10 cellular contexts compared by ENCODE assay signal in the genomic region with DNA sequence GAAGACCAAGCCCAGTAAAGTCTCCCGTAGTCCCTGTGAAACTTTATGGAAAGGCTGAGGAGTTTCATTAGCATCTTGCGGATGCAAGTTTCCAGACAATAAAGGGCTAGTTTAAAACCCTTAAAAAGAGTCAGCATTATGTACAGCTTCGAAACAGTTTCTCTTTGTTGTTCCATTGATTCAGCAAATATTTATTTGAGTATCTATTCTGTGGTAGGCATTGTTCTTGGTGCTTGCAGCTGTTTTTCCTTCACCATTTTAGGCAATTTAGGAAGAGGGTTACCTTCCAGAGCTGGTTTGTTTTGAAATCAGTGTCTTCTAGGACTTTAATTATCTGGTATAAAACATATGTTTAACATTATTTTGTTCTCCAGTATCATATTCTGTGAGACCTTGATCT. TPM values are rescaled to one million over a fixed set of nuclear protein-coding genes. Genes with fewer than 3 reads are reported as not detected.
DNase-seq lines count a peak whose midpoint lies in the region; ATAC-seq and TF ChIP-seq lines count a peak whose summit lies in the region.
"Had no signal": no experiment of that assay in that cellular context is flagged by ENCODE, and none has a peak within 500 bp of the region (broad histone marks: within the 10 kb centered on the region; RNA-seq: fewer than 3 reads in every experiment).

No MANE protein-coding gene starts in this region.

- no peak for TF ChIP-seq CTCF in stomach (IDR thresholded peaks at IDR 0.05)

- H3K4me1 Mint-ChIP-seq in activated naive CD4-positive, alpha-beta T cell treated with anti-CD3 and anti-CD28 coated beads for 36 hours (ENCODE audit: low read depth): peaks cover 55% of the 10 kb centered on the region
- H3K4me1 Mint-ChIP-seq in activated CD4-positive, alpha-beta memory T cell treated with anti-CD3 and anti-CD28 coated beads for 36 hours (ENCODE audit: low read depth): peaks cover 53% of the 10 kb centered on the region

- no peak for TF ChIP-seq EP300 in stomach (IDR thresholded peaks at IDR 0.05)

- TF ChIP-seq POLR2A in stomach (IDR thresholded peaks at IDR 0.05): no peak

- peak overlapping the region; percentile 87 for H3K4me3 Mint-ChIP-seq in activated naive CD4-positive, alpha-beta T cell treated with anti-CD3 and anti-CD28 coated beads for 36 hours
- peak overlapping the region; percentile 90 for H3K4me3 Mint-ChIP-seq in activated CD4-positive, alpha-beta memory T cell treated with anti-CD3 and anti-CD28 coated beads for 36 hours

- no peaks in the 10 kb centered on the region for H3K27me3 Mint-ChIP-seq in activated naive CD4-positive, alpha-beta T cell treated with anti-CD3 and anti-CD28 coated beads for 36 hours (ENCODE audit: low read depth)
- H3K27me3 Mint-ChIP-seq in activated CD4-positive, alpha-beta memory T cell treated with anti-CD3 and anti-CD28 coated beads for 36 hours: no peaks in the 10 kb centered on the region

- H3K27me3 ChIP-seq in iPS-15b (ENCODE audit: control insufficient read depth, insufficient read depth, low read length) (no peaks in the 10 kb centered on the region), stomach (no peaks in the 10 kb centered on the region)

- CTCF ChIA-PET in activated naive CD4-positive, alpha-beta T cell treated with anti-CD3 and anti-CD28 coated beads for 36 hours (lab: Charles Lee): interaction anchor here (0.6 to 1.4 kb wide), 2 partner anchors 55 to 250 kb away, joined by 3 to 5 read pairs; no protein-coding TSS in a partner anchor
- CTCF ChIA-PET in activated CD4-positive, alpha-beta memory T cell treated with anti-CD3 and anti-CD28 coated beads for 36 hours (lab: Charles Lee): interaction anchor here (0.7 kb wide), 1 partner anchor 26 kb away, joined by 3 read pairs; no protein-coding TSS in a partner anchor

- 33 to 65% (median 46%) methylated on average over 3 of the region's 3 CpGs for WGBS in stomach, 5 donors

- no peak for ATAC-seq in activated CD4-positive, CD25-positive, alpha-beta regulatory T cell treated with anti-CD3 and anti-CD28 coated beads, Interleukin-2, amount 50 U/mL, for 24 hours
- ATAC-seq in HG02763 (IDR thresholded peaks at IDR 0.05; ENCODE audit: unreplicated experiment): no peak

- H3K4me1 ChIP-seq in iPS-15b (ENCODE audit: control insufficient read depth, insufficient read depth, low read length) (peaks cover 3% of the 10 kb centered on the region), stomach (peaks cover 28 to 62% (median 46%) of the 10 kb centered on the region in 4 donors)

- peak overlapping the region; percentile 99 for H3K9ac ChIP-seq in iPS-15b (ENCODE audit: low read depth, low read length)

- no peak for DNase-seq in activated naive CD4-positive, alpha-beta T cell treated with anti-CD3 and anti-CD28 coated beads for 36 hours
- DNase-seq in activated naive CD4-positive, alpha-beta T cell treated with Interleukin-2 at 50 U/mL for 16 hours: no peak
- DNase-seq in activated CD4-positive, alpha-beta memory T cell treated with anti-CD3 and anti-CD28 coated beads for 36 hours: no peak
- no peak for DNase-seq in stomach
- no peak for DNase-seq in AG08395 (ENCODE audit: low spot score)
- DNase-seq: HCEC 1CT, NCI-H2081 had no signal

- H3K9me3 Mint-ChIP-seq in activated naive CD4-positive, alpha-beta T cell treated with anti-CD3 and anti-CD28 coated beads for 36 hours: no peaks in the 10 kb centered on the region
- H3K9me3 Mint-ChIP-seq in activated CD4-positive, alpha-beta memory T cell treated with anti-CD3 and anti-CD28 coated beads for 36 hours: no peaks in the 10 kb centered on the region

- H3K9me3 ChIP-seq in iPS-15b (ENCODE audit: control insufficient read depth, insufficient read depth, low read length) (no peaks in the 10 kb centered on the region), stomach (no peaks in the 10 kb centered on the region)

- H3K27ac ChIP-seq in stomach: no peak overlapping the region

- peaks cover 21% of the 10 kb centered on the region for H3K36me3 Mint-ChIP-seq in activated naive CD4-positive, alpha-beta T cell treated with anti-CD3 and anti-CD28 coated beads for 36 hours (ENCODE audit: low read depth)
- H3K36me3 Mint-ChIP-seq in activated CD4-positive, alpha-beta memory T cell treated with anti-CD3 and anti-CD28 coated beads for 36 hours: peaks cover 35% of the 10 kb centered on the region

- H3K27ac Mint-ChIP-seq in activated naive CD4-positive, alpha-beta T cell treated with anti-CD3 and anti-CD28 coated beads for 36 hours: peak overlapping the region; percentile 51
- H3K27ac Mint-ChIP-seq in activated CD4-positive, alpha-beta memory T cell treated with anti-CD3 and anti-CD28 coated beads for 36 hours: peak overlapping the region; percentile 86

- intact Hi-C loops in activated naive CD4-positive, alpha-beta T cell treated with anti-CD3 and anti-CD28 coated beads for 36 hours (cut with micrococcal nuclease): loop anchor here (5.0 kb wide), 1 partner anchor 407 kb away; no protein-coding TSS in a partner anchor
- intact Hi-C loops in activated CD4-positive, alpha-beta memory T cell treated with anti-CD3 and anti-CD28 coated beads for 36 hours (cut with micrococcal nuclease): loop anchor here (2.0 to 10.0 kb wide), 2 partner anchors 93 to 335 kb away; a partner anchor contains a TSS
- intact Hi-C loops in stomach (cut with DNase I; ENCODE audit: low total_unique reads): no loop called here

- H3K36me3 ChIP-seq in iPS-15b (ENCODE audit: control insufficient read depth, insufficient read depth, low read length): peaks cover 9% of the 10 kb centered on the region
- H3K36me3 ChIP-seq in stomach: peaks cover 28 to 53% (median 51%) of the 10 kb centered on the region in 4 donors

- POLR2A ChIA-PET in activated CD4-positive, alpha-beta memory T cell treated with anti-CD3 and anti-CD28 coated beads for 36 hours (lab: Charles Lee): no interaction called here

- H3K4me3 ChIP-seq in iPS-15b (ENCODE audit: low read depth, low read length) (peak overlapping the region; percentile 98), stomach (peak overlapping the region in 3 of 4 donors; percentile 89 to 100 (median 98))

RNA-seq across cellular contexts. Expression of a gene that starts 1.5 kb away (rescaled TPM):
- total RNA-seq in activated naive CD4-positive, alpha-beta T cell treated with anti-CD3 and anti-CD28 coated beads for 36 hours: 100 to 1,000 TPM; 134 to 149 TPM
- 100 to 1,000 TPM; 138 to 146 TPM for total RNA-seq in activated CD4-positive, alpha-beta memory T cell treated with anti-CD3 and anti-CD28 coated beads for 36 hours
- 100 to 1,000 TPM in 4 of 5 donors, 10 to 100 TPM in 1; 36.8 to 450 (median 217) TPM for total RNA-seq in stomach
- 100 to 1,000 TPM; 391 to 419 (median 417) TPM for polyA plus RNA-seq in stomach

RNA-seq across cellular contexts. Expression of a gene that starts 1.6 kb away (rescaled TPM):
- 10 to 100 TPM; 13.5 to 14.5 TPM for total RNA-seq in activated naive CD4-positive, alpha-beta T cell treated with anti-CD3 and anti-CD28 coated beads for 36 hours
- total RNA-seq in activated CD4-positive, alpha-beta memory T cell treated with anti-CD3 and anti-CD28 coated beads for 36 hours: 10 to 100 TPM; 13.2 to 16.1 TPM
- total RNA-seq in stomach: 10 to 100 TPM in 3 of 5 donors, 1 to 10 TPM in 1, not detected in 1; 7.0 to 21.6 (median 12.9) TPM
- polyA plus RNA-seq in stomach: 10 to 100 TPM in 1 of 3 donors, 1 to 10 TPM in 2; 5.7 to 10.2 (median 6.0) TPM

RNA-seq across cellular contexts. Expression of a gene that starts 51.5 kb away (rescaled TPM):
- total RNA-seq in activated naive CD4-positive, alpha-beta T cell treated with anti-CD3 and anti-CD28 coated beads for 36 hours: 100 to 1,000 TPM; 117 to 129 TPM
- 100 to 1,000 TPM; 115 to 120 TPM for total RNA-seq in activated CD4-positive, alpha-beta memory T cell treated with anti-CD3 and anti-CD28 coated beads for 36 hours
- total RNA-seq in stomach: 100 to 1,000 TPM in 1 of 5 donors, 10 to 100 TPM in 3, 1 to 10 TPM in 1; 8.2 to 152 (median 49.8) TPM
- 10 to 100 TPM; 33.2 to 62.6 (median 33.3) TPM for polyA plus RNA-seq in stomach
